Comparison of ENCODE assay signal across 29 cellular contexts in the genomic region with DNA sequence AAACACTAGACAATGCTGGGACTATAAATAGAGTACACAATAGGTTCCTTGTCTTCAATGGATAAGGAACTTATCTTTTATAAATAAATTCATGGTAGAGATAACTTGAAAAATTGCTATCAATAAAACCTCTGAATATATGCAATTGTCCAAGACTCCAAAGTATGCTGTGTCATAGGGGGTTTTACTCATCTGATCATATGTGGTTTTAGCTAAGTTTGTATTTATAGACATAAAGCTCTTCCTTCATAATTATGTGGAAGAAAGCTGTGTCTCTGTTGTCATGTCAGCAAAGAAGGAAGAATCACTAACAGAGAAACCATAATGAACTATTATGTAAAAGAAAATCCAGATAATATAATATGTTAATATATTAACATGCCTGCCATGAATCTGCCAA.
"Had no signal": no experiment of that assay in that cellular context is flagged by ENCODE, and none has a peak within 500 bp of the region (broad histone marks: within the 10 kb centered on the region; RNA-seq: fewer than 3 reads in every experiment).

No MANE protein-coding gene starts in this region.

- H3K27me3 ChIP-seq: neutrophil, pancreas, right atrium auricular region, spleen, suprapubic skin, testis, tibial artery, transverse colon, upper lobe of right lung, uterus had no signal

- H3K27ac ChIP-seq: neutrophil, pancreas, prostate gland, right atrium auricular region, skin epidermis, spleen, suprapubic skin, testis, tibial artery, transverse colon, upper lobe of right lung, uterus had no signal

- H3K4me1 ChIP-seq: pancreas, prostate gland, right atrium auricular region, spleen, suprapubic skin, testis, tibial artery, transverse colon, upper lobe of right lung, uterus had no signal

- H3K9me3 ChIP-seq: neutrophil, pancreas, prostate gland, right atrium auricular region, suprapubic skin, testis, tibial artery, transverse colon, upper lobe of right lung, uterus had no signal

- ATAC-seq: naive thymus-derived CD8-positive, alpha-beta T cell; natural killer cell treated with Interleukin-12 subunit alpha and Interleukin-12 subunit beta and Interleukin-15 and Interleukin-18, amount 100 ng/mL, for 72 hours; pancreas; sciatic nerve; stimulated activated memory B cell treated with anti-CD40 and anti-IgM and Interleukin-4, amounts not matched to agents 10 μg/mL and 1 μg/mL and 100 μg/mL, for 72 hours; stimulated activated naive CD8-positive, alpha-beta T cell treated with anti-CD3 and anti-CD28 coated beads, Interleukin-15, amount 100 ng/mL, for 72 hours; stimulated activated naive CD8-positive, alpha-beta T cell treated with anti-CD3 and anti-CD28 coated beads, Interleukin-15, Interleukin-2, amounts not matched to agents 100 U/mL and 50 U/mL, for 24 hours; upper lobe of right lung had no signal

- H3K4me3 ChIP-seq: pancreas, prostate gland, right atrium auricular region, skin epidermis, smooth muscle cell, spleen, suprapubic skin, testis, tibial artery, transverse colon, upper lobe of right lung, uterus had no signal

- H3K36me3 ChIP-seq: neutrophil, pancreas, prostate gland, right atrium auricular region, spleen, suprapubic skin, tibial artery, transverse colon, upper lobe of right lung, uterus had no signal

- DNase-seq: naive thymus-derived CD8-positive, alpha-beta T cell; nephron progenitor cell; nucleus accumbens; pancreas; retina; spleen; stimulated activated CD4-positive, alpha-beta T cell treated with anti-CD3 and anti-CD28 coated beads, Interleukin-12 subunit alpha, Interleukin-12 subunit beta, amount 100 ng/mL, for 4 hours; stimulated activated CD4-positive, alpha-beta T cell treated with anti-CD3 and anti-CD28 coated beads, Interleukin-1b, Interleukin-23, amount 100 ng/mL, for 48 hours; stimulated activated CD4-positive, alpha-beta T cell treated with anti-CD3 and anti-CD28 coated beads, Interleukin-4, amount 100 ng/mL, for 1 hour; stimulated activated CD4-positive, alpha-beta T cell treated with anti-CD3 and anti-CD28 coated beads, Interleukin-4, amount 100 ng/mL, for 4 hours; stimulated activated CD8-positive, alpha-beta memory T cell treated with anti-CD3 and anti-CD28 coated beads, Interleukin-4, amount 100 ng/mL, for 48 hours; stimulated activated naive CD4-positive, alpha-beta T cell; stimulated activated naive CD8-positive, alpha-beta T cell treated with anti-CD3 and anti-CD28 coated beads, Interleukin-15, amount 100 ng/mL, for 72 hours; stimulated activated naive CD8-positive, alpha-beta T cell treated with anti-CD3 and anti-CD28 coated beads, Interleukin-15, Interleukin-2, amounts not matched to agents 100 U/mL and 50 U/mL, for 24 hours; substantia nigra; testis; tibial artery; transverse colon; upper lobe of right lung; uterus had no signal
